In genomic region chr3:34361921-34362320, GRCh38 we compare ENCODE assay signal across 1 cellular context.
TF ChIP-seq lines count a peak whose summit lies in the region.

No MANE protein-coding gene starts in this region.

TF ChIP-seq in GM12878, 131 proteins besides CTCF, POLR2A, EP300 and RAD21 (continued from another document and continues in another):
- TF ChIP-seq CUX1 (IDR thresholded peaks at IDR 0.05; ENCODE audit: insufficient replicate concordance, low read depth, low read length), result no peak
- no peak for TF ChIP-seq ASH2L (IDR thresholded peaks at IDR 0.05; ENCODE audit: borderline replicate concordance, low read depth)
- no peak for TF ChIP-seq SREBF2 (IDR thresholded peaks at IDR 0.05; ENCODE audit: low read length)
- no peak for TF ChIP-seq SMAD1 (IDR thresholded peaks at IDR 0.05; ENCODE audit: low read depth, partially characterized antibody)
- TF ChIP-seq GABPA (IDR thresholded peaks at IDR 0.05; ENCODE audit: low read depth), result 0 out of 2 replicates have a peak, but pooled peaks have one; percentile 26
- TF ChIP-seq ZBTB33 (IDR thresholded peaks at IDR 0.05), result no peak
- TF ChIP-seq BMI1 (IDR thresholded peaks at IDR 0.05; ENCODE audit: borderline replicate concordance), result no peak
- peak; percentile 84 for TF ChIP-seq RELB (IDR thresholded peaks at IDR 0.05; ENCODE audit: low read depth)
- no peak for TF ChIP-seq NFXL1 (IDR thresholded peaks at IDR 0.05; ENCODE audit: borderline replicate concordance)
- TF ChIP-seq EGR1 (IDR thresholded peaks at IDR 0.05; ENCODE audit: borderline replicate concordance in 1 of 2, low read depth in 2 of 2, low read length in 2 of 2), result no peak
- TF ChIP-seq WRNIP1 (IDR thresholded peaks at IDR 0.05; ENCODE audit: borderline replicate concordance, low read depth, low read length), result no peak
- peak; percentile 78 for TF ChIP-seq MEF2A (IDR thresholded peaks at IDR 0.05; ENCODE audit: insufficient read depth, low read depth, low read length)
- TF ChIP-seq ATF2 (IDR thresholded peaks at IDR 0.05; ENCODE audit: low read length), result peak; percentile 83
- 0 out of 2 replicates have a peak, but pooled peaks have one; percentile 31 for TF ChIP-seq CHD2 (IDR thresholded peaks at IDR 0.05; ENCODE audit: borderline replicate concordance, low read depth, low read length)
- TF ChIP-seq SUZ12 (IDR thresholded peaks at IDR 0.05; ENCODE audit: unreplicated experiment), result no peak
- TF ChIP-seq TAF1 (IDR thresholded peaks at IDR 0.05; ENCODE audit: borderline replicate concordance, low read depth, low read length), result no peak
- TF ChIP-seq SMARCA5 (IDR thresholded peaks at IDR 0.05), result no peak
- TF ChIP-seq CHD4 (IDR thresholded peaks at IDR 0.05), result no peak
- TF ChIP-seq DPF2 (IDR thresholded peaks at IDR 0.05), result peak; percentile 80
- no peak for TF ChIP-seq STAT3 (IDR thresholded peaks at IDR 0.05; ENCODE audit: low read depth, low read length)
- 0 out of 2 replicates have a peak, but pooled peaks have one; percentile 45 for TF ChIP-seq MLLT1 (IDR thresholded peaks at IDR 0.05)
- TF ChIP-seq BCL11A (IDR thresholded peaks at IDR 0.05; ENCODE audit: low read depth, low read length), result peak; percentile 40; the same call in 1 of the 2 replicates
- TF ChIP-seq RB1 (IDR thresholded peaks at IDR 0.05; ENCODE audit: borderline replicate concordance), result no peak
- no peak for TF ChIP-seq SRF (IDR thresholded peaks at IDR 0.05; ENCODE audit: low read depth in 2 of 2, low read length in 2 of 2)
- TF ChIP-seq POU2F2 (IDR thresholded peaks at IDR 0.05; ENCODE audit: borderline replicate concordance, low read depth, low read length), result peak; percentile 50; the same call in 1 of the 3 replicates
- TF ChIP-seq BCLAF1 (IDR thresholded peaks at IDR 0.05), result no peak
- TF ChIP-seq IKZF2 (IDR thresholded peaks at IDR 0.05), result peak; percentile 91 to 95
- no peak for TF ChIP-seq ESRRA (IDR thresholded peaks at IDR 0.05; ENCODE audit: low read length)
- TF ChIP-seq KDM1A (IDR thresholded peaks at IDR 0.05; ENCODE audit: borderline replicate concordance), result no peak
- no peak for TF ChIP-seq ATF3 (IDR thresholded peaks at IDR 0.05; ENCODE audit: borderline replicate concordance, extremely low read depth, low read depth, low read length)
- TF ChIP-seq EZH2 (IDR thresholded peaks at IDR 0.05; ENCODE audit: borderline replicate concordance, control insufficient read depth, low read depth, low read length), result no peak
- peak; percentile 91 for TF ChIP-seq IKZF1 (conservative IDR thresholded peaks at IDR 0.05)
- TF ChIP-seq IRF5 (IDR thresholded peaks at IDR 0.05; ENCODE audit: borderline replicate concordance), result no peak
- no peak for TF ChIP-seq IRF3 (IDR thresholded peaks at IDR 0.05)
- TF ChIP-seq HDAC6 (IDR thresholded peaks at IDR 0.05; ENCODE audit: unreplicated experiment), result no peak
- no peak for TF ChIP-seq ELK1 (IDR thresholded peaks at IDR 0.05; ENCODE audit: low read depth, low read length)
- no peak for TF ChIP-seq NKRF (conservative IDR thresholded peaks at IDR 0.05)
